28 cellular contexts compared by ENCODE assay signal in the genomic region with DNA sequence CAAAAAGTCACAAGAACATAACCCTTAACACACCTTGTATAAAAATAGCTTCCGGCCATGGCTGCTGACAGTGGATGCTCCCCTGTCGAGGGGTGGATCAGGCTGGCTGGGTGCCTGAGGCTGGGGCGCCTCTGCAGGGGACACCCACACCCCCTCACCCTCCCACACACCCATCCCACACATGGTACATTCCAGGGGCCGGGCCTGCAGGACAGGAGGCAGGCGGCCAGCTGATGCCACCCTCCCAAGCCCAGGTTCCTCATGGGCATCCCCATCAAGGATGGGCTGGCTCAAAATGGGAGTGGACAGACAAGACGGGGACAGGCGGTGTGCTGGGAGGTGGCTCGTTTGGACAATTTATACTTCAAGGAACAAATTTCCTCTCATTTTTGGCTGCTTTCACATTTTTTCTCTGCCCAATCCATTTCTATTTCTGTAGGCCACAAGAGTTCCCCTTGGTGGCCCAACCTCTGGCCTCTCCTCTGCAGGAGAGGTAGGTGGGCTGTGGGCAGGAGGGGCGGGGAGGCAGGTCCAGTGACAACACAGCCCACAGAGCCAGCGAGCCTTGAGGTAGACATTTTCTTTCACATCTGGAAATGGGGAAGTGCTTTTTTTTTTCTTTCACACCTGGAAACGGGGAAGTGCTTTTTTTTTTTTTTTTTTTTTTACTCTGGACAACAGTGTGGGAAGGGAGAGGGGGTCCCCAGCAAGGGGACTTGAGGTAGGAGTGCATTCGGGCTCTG. TPM values are rescaled to one million over a fixed set of nuclear protein-coding genes. Genes with fewer than 3 reads are reported as not detected.
DNase-seq lines count a peak whose midpoint lies in the region; ATAC-seq, FAIRE-seq and TF ChIP-seq lines count a peak whose summit lies in the region.
"Had no signal": no experiment of that assay in that cellular context is flagged by ENCODE, and none has a peak within 500 bp of the region (broad histone marks: within the 10 kb centered on the region; RNA-seq: fewer than 3 reads in every experiment).

No MANE protein-coding gene starts in this region.

- no peaks in the 10 kb centered on the region for H3K36me3 ChIP-seq in kidney (ENCODE audit: control insufficient read depth in 1 of 2, insufficient read depth in 2 of 2, low read length in 2 of 2)
- H3K36me3 ChIP-seq: ascending aorta had no signal

- no peak overlapping the region for H3K27ac ChIP-seq in kidney (ENCODE audit: low read depth in 2 of 2, low read length in 2 of 2)
- H3K27ac ChIP-seq: ascending aorta had no signal

- intact Hi-C loops in kidney (cut with DNase I) = no loop called here
- intact Hi-C loops in posterior vena cava (cut with DNase I) = no loop called here

- peak overlapping the region in 1 of 4 donors; percentile 72 for H3K4me3 Mint-ChIP-seq in IgD-negative memory B cell
- H3K4me3 Mint-ChIP-seq: activated naive CD4-positive, alpha-beta T cell treated with anti-CD3 and anti-CD28 coated beads, Interleukin-2, amount 50 U/mL, for 24 hours; stimulated activated naive CD8-positive, alpha-beta T cell treated with anti-CD3 and anti-CD28 coated beads, Interleukin-15, Interleukin-2, amounts not matched to agents 100 ng/mL and 50 ng/mL, for 24 hours; WTC11 had no signal

- peaks cover 0 to 5% of the 10 kb centered on the region in 2 donors for H3K4me1 ChIP-seq in kidney (ENCODE audit: control insufficient read depth in 1 of 2, insufficient read depth in 1 of 2, low read depth in 1 of 2, low read length in 2 of 2)
- H3K4me1 ChIP-seq: ascending aorta had no signal

- ATAC-seq in GM18520 (IDR thresholded peaks at IDR 0.05; ENCODE audit: unreplicated experiment) = no peak
- no peak for ATAC-seq in HG02884 (IDR thresholded peaks at IDR 0.05; ENCODE audit: unreplicated experiment)
- ATAC-seq in HG02981 (IDR thresholded peaks at IDR 0.05; ENCODE audit: unreplicated experiment) = no peak
- ATAC-seq: WTC11 had no signal

- no peak overlapping the region for H3K9ac ChIP-seq in kidney (ENCODE audit: low read length in 2 of 2)

- H3K36me3 Mint-ChIP-seq in IgD-negative memory B cell = peaks cover 2% of the 10 kb centered on the region
- H3K36me3 Mint-ChIP-seq: activated naive CD4-positive, alpha-beta T cell treated with anti-CD3 and anti-CD28 coated beads, Interleukin-2, amount 50 U/mL, for 24 hours had no signal

- peak overlapping the region in 2 of 3 donors; percentile 18 to 72 for H3K27ac Mint-ChIP-seq in IgD-negative memory B cell
- H3K27ac Mint-ChIP-seq: activated naive CD4-positive, alpha-beta T cell treated with anti-CD3 and anti-CD28 coated beads, Interleukin-2, amount 50 U/mL, for 24 hours; stimulated activated naive CD8-positive, alpha-beta T cell treated with anti-CD3 and anti-CD28 coated beads, Interleukin-15, Interleukin-2, amounts not matched to agents 100 ng/mL and 50 ng/mL, for 24 hours had no signal

- no peak overlapping the region for H3K4me3 ChIP-seq in kidney (ENCODE audit: low read length in 2 of 2)
- H3K4me3 ChIP-seq: ascending aorta had no signal

- H3K9me3 ChIP-seq in kidney (ENCODE audit: control insufficient read depth in 1 of 2, low read length in 2 of 2) = no peaks in the 10 kb centered on the region
- H3K9me3 ChIP-seq: ascending aorta had no signal

- TF ChIP-seq CTCF in kidney (IDR thresholded peaks at IDR 0.05; ENCODE audit: borderline replicate concordance, extremely low read depth, insufficient read depth) = no peak

- H3K4me1 Mint-ChIP-seq in IgD-negative memory B cell = peaks cover 0 to 4% (median 2%) of the 10 kb centered on the region in 3 donors
- H3K4me1 Mint-ChIP-seq: activated naive CD4-positive, alpha-beta T cell treated with anti-CD3 and anti-CD28 coated beads, Interleukin-2, amount 50 U/mL, for 24 hours had no signal

- H3K9me3 Mint-ChIP-seq in IgD-negative memory B cell = no peaks in the 10 kb centered on the region
- H3K9me3 Mint-ChIP-seq: activated naive CD4-positive, alpha-beta T cell treated with anti-CD3 and anti-CD28 coated beads, Interleukin-2, amount 50 U/mL, for 24 hours; stimulated activated naive CD8-positive, alpha-beta T cell treated with anti-CD3 and anti-CD28 coated beads, Interleukin-15, Interleukin-2, amounts not matched to agents 100 ng/mL and 50 ng/mL, for 24 hours; WTC11 had no signal

- FAIRE-seq in kidney (lab: Jason Lieb, UNC) = no peak
- FAIRE-seq: H1 had no signal

- peaks cover 18% of the 10 kb centered on the region for H3K27me3 Mint-ChIP-seq in IgD-negative memory B cell
- H3K27me3 Mint-ChIP-seq: activated naive CD4-positive, alpha-beta T cell treated with anti-CD3 and anti-CD28 coated beads, Interleukin-2, amount 50 U/mL, for 24 hours; stimulated activated naive CD8-positive, alpha-beta T cell treated with anti-CD3 and anti-CD28 coated beads, Interleukin-15, Interleukin-2, amounts not matched to agents 100 ng/mL and 50 ng/mL, for 24 hours had no signal

- DNase-seq in D341Med (ENCODE audit: low spot score) (peak; percentile 33), kidney (peak; percentile 51), posterior vena cava (ENCODE audit: low spot score) (peak; percentile 37)
- DNase-seq: activated CD8-positive, alpha-beta memory T cell treated with anti-CD3 and anti-CD28 coated beads, Interleukin-2, amount 50 U/mL, for 4 hours; central memory CD4-positive, alpha-beta T cell; DMS53; GF-D8; mammary epithelial cell; NCI-H1092 treated with DMSO at 0.1 percent for 48 hours; NCI-H1930; NCI-H226; NCI-H774; occipital lobe; OCI-M1; retina; stimulated activated CD4-positive, alpha-beta T cell treated with anti-CD3 and anti-CD28 coated beads, Interleukin-4, amount 100 ng/mL, for 24 hours; SW 1271; T1000 had no signal

RNA-seq across cellular contexts. Expression of gene RNU5B-1, which starts 23.3 kb away (rescaled TPM):
- not detected for polyA plus RNA-seq in IgD-negative memory B cell
- 54.0 TPM for total RNA-seq in kidney
- not detected for polyA plus RNA-seq in kidney (ENCODE audit: insufficient read depth, low read depth, low replicate concordance)
- 100 to 1,000 TPM in 1 of 2 donors, 10 to 100 TPM in 1; 95.0 to 102 TPM for total RNA-seq in posterior vena cava
- total RNA-seq: ascending aorta, H1, mammary epithelial cell, occipital lobe, WTC11 had no signal
- polyA plus RNA-seq: H1, mammary epithelial cell, thymus had no signal

RNA-seq across cellular contexts. Expression of gene RNU5A-1, which starts 32.0 kb away (rescaled TPM):
- not detected for polyA plus RNA-seq in IgD-negative memory B cell
- not detected for total RNA-seq in kidney
- polyA plus RNA-seq in kidney (ENCODE audit: insufficient read depth, low read depth, low replicate concordance) = not detected
- total RNA-seq in posterior vena cava = not detected
- total RNA-seq: ascending aorta, H1, mammary epithelial cell, occipital lobe, WTC11 had no signal
- polyA plus RNA-seq: H1, mammary epithelial cell, thymus had no signal

RNA-seq across cellular contexts. Expression of gene PARP16, which starts 41.1 kb away (rescaled TPM):
- 23.5 TPM for polyA plus RNA-seq in IgD-negative memory B cell
- total RNA-seq in kidney = 7.8 TPM
- polyA plus RNA-seq in kidney (ENCODE audit: insufficient read depth, low read depth, low replicate concordance) = 7.0 TPM
- total RNA-seq in posterior vena cava = 1 to 10 TPM; 7.4 TPM

RNA-seq across cellular contexts. Expression of gene IGDCC3, which starts 50.0 kb away (rescaled TPM):
- not detected for polyA plus RNA-seq in IgD-negative memory B cell
- total RNA-seq in kidney = 0.22 TPM
- polyA plus RNA-seq in kidney (ENCODE audit: insufficient read depth, low read depth, low replicate concordance) = 0.49 TPM
- not detected for total RNA-seq in posterior vena cava
- total RNA-seq: ascending aorta, mammary epithelial cell had no signal
- polyA plus RNA-seq: mammary epithelial cell had no signal
